Comparison of ENCODE assay signal across 8 cellular contexts in the genomic region with DNA sequence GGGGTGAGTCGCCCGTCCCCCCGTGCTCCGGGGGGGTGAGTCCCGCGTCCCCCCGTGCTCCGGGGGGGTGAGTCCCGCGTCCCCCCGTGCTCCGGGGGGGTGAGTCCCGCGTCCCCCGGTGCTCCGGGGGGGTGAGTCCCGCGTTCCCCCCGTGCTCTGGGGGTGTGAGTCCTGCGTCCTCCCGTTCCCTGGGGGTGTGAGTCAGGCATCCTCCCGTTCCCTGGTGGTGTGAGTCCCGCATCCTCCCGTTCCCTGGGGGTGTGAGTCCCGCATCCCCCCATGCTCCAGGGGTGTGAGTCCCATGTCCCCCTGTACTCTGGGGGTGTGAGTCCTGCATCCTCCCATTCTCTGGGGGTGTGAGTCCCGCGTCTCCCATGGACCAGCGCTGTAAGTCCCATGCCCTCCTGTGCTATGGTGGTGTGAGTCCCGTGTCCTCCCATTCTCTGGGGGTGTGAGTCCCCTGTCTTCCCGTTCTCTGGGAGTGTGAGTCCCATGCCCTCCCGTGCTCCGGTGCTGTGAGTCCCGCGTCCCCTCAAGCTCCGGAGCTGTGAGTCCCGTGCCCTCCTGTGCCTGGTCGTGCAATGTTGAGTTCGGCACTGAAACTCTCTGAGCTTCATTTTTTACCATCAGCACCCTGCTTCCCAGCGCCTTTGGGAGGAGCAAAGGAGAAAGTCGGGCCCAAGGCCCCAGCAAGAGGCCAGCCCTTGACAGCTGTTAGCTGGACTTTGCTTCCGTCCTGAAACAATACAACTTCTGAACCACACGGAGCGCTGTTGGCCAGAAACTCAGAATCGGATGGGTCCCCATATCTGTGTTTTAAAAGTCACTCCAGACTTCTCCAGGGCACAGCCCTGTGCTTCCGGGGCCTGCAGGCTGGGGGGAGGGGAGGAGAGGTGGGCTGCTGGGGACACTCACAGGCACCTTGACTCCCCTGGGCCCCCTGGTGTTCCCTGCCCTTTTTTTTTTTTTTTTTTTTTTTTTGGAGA. TPM values are rescaled to one million over a fixed set of nuclear protein-coding genes. Genes with fewer than 3 reads are reported as not detected.
DNase-seq lines count a peak whose midpoint lies in the region; ATAC-seq and TF ChIP-seq lines count a peak whose summit lies in the region.

No MANE protein-coding gene starts in this region.

- H3K9me3 ChIP-seq in ovary: no peaks in the 10 kb centered on the region

- DNase-seq in DMS53 treated with DMSO at 0.1 percent for 48 hours (lab: John Stamatoyannopoulos, UW; ENCODE audit: unreplicated experiment): peak; percentile 38
- DNase-seq in LoVo (ENCODE audit: low spot score): peak; percentile 87
- DNase-seq in SK-N-DZ (ENCODE audit: low spot score): peak; percentile 83
- peak; percentile 70 for DNase-seq in fibroblast of the aortic adventitia (ENCODE audit: low read depth)
- DNase-seq in ovary: peak; percentile 74 to 85 (median 82)

- 28 to 37% (median 29%) methylated on average over 26 to 43 of the region's 45 CpGs for WGBS in ovary, 3 donors

- TF ChIP-seq POLR2A in ovary (IDR thresholded peaks at IDR 0.05): no peak

- H3K27ac ChIP-seq in ovary: no peak overlapping the region

- intact Hi-C loops in ovary (cut with DNase I): no loop called here

- no peak overlapping the region for H3K4me3 ChIP-seq in fibroblast of the aortic adventitia (ENCODE audit: low read depth, low read length)
- no peak overlapping the region for H3K4me3 ChIP-seq in ovary

- no peaks in the 10 kb centered on the region for H3K27me3 ChIP-seq in ovary

- TF ChIP-seq EP300 in ovary (IDR thresholded peaks at IDR 0.05): no peak

- no peaks in the 10 kb centered on the region for H3K36me3 ChIP-seq in ovary

- TF ChIP-seq CTCF in fibroblast of the aortic adventitia (IDR thresholded peaks at IDR 0.05; ENCODE audit: insufficient read depth, low read length) (peak; percentile 65), ovary (IDR thresholded peaks at IDR 0.05) (peak; percentile 37 to 41 (median 41))

- peaks cover 2% of the 10 kb centered on the region for H3K4me1 ChIP-seq in ovary (ENCODE audit: insufficient read depth)

- no peak for ATAC-seq in GM18868 (IDR thresholded peaks at IDR 0.05; ENCODE audit: unreplicated experiment)
- no peak for ATAC-seq in HG03280 (IDR thresholded peaks at IDR 0.05; ENCODE audit: unreplicated experiment)
- no peak for ATAC-seq in GM19351 (IDR thresholded peaks at IDR 0.05; ENCODE audit: unreplicated experiment)

RNA-seq across cellular contexts. Expression of a gene that starts 11.5 kb away (rescaled TPM):
- 24.7 and 26.3 TPM in 2 replicates for polyA plus RNA-seq in SK-N-DZ (2014; cell fraction: cytosol; rRNA removed)
- polyA plus RNA-seq in SK-N-DZ (2014; cell fraction: nucleus; rRNA removed): 41.5 and 57.7 TPM in 2 replicates
- total RNA-seq in fibroblast of the aortic adventitia (ENCODE audit: low replicate concordance) (13.3 and 23.8 TPM in 2 replicates), ovary (10 to 100 TPM; 16.0 to 40.4 (median 36.5) TPM)
- polyA plus RNA-seq in ovary: 10 to 100 TPM; 17.1 to 25.3 TPM
